Comparison of ENCODE assay signal across 1 cellular context in genomic region chr4:7638984-7639789, GRCh38.
A peak's percentile ranks its signal among the peaks of the same experiment; 100 is the strongest.
TF ChIP-seq lines count a peak whose summit lies in the region.

No MANE protein-coding gene starts in this region.

TF ChIP-seq in HepG2, 621 proteins besides CTCF, POLR2A, EP300 and RAD21 (continued from another document and continues in another):
- no peak for TF ChIP-seq LRRFIP1 (CRISPR knock-in tag; conservative IDR thresholded peaks at IDR 0.05)
- no peak for TF ChIP-seq PHF8 (CRISPR knock-in tag; IDR thresholded peaks at IDR 0.05)
- no peak for TF ChIP-seq MBD4 (IDR thresholded peaks at IDR 0.05; ENCODE audit: borderline replicate concordance, low read length)
- TF ChIP-seq ZNF644 (CRISPR knock-in tag; IDR thresholded peaks at IDR 0.05; ENCODE audit: low read depth): no peak
- no peak for TF ChIP-seq ZNF777 (CRISPR knock-in tag; IDR thresholded peaks at IDR 0.05)
- TF ChIP-seq ATF2 (CRISPR knock-in tag; IDR thresholded peaks at IDR 0.05): 0 out of 2 replicates have a peak, but pooled peaks have one; percentile 47
- TF ChIP-seq ZNF451 (CRISPR knock-in tag; IDR thresholded peaks at IDR 0.05): no peak
- TF ChIP-seq CERS6 (CRISPR knock-in tag; IDR thresholded peaks at IDR 0.05): no peak
- no peak for TF ChIP-seq DDIT3 (CRISPR knock-in tag; IDR thresholded peaks at IDR 0.05)
- no peak for TF ChIP-seq ZNF337 (CRISPR knock-in tag; IDR thresholded peaks at IDR 0.05; ENCODE audit: borderline replicate concordance, low read depth)
- TF ChIP-seq SOX13 (IDR thresholded peaks at IDR 0.05): 0 out of 2 replicates have a peak, but pooled peaks have one; percentile 41
- peak in 1 of 2 experiments; percentile 49; a peak in 2 of 4 replicates for TF ChIP-seq SOX13 (CRISPR knock-in tag; conservative IDR thresholded peaks at IDR 0.05 in 1 of 2, IDR thresholded peaks at IDR 0.05 in 1 of 2)
- TF ChIP-seq KLF6 (CRISPR knock-in tag; IDR thresholded peaks at IDR 0.05): no peak
- TF ChIP-seq ZNF282 (IDR thresholded peaks at IDR 0.05; ENCODE audit: partially characterized antibody): no peak
- no peak for TF ChIP-seq ZBTB49 (CRISPR knock-in tag; IDR thresholded peaks at IDR 0.05; ENCODE audit: borderline replicate concordance)
- TF ChIP-seq CREB1 (IDR thresholded peaks at IDR 0.05): no peak
- TF ChIP-seq CREB1 (CRISPR knock-in tag; IDR thresholded peaks at IDR 0.05): no peak; the same call in 1 of the 2 replicates
- TF ChIP-seq WIZ (CRISPR knock-in tag; IDR thresholded peaks at IDR 0.05): no peak
- TF ChIP-seq RBM39 (IDR thresholded peaks at IDR 0.05; ENCODE audit: low read depth, low read length, poor library complexity, severe bottlenecking): no peak
- no peak for TF ChIP-seq ZNF556 (CRISPR knock-in tag; IDR thresholded peaks at IDR 0.05; ENCODE audit: borderline replicate concordance)
- TF ChIP-seq POLR2G (IDR thresholded peaks at IDR 0.05; ENCODE audit: low read depth, low read length): no peak
- no peak for TF ChIP-seq ZNF550 (CRISPR knock-in tag; IDR thresholded peaks at IDR 0.05; ENCODE audit: borderline replicate concordance)
- TF ChIP-seq GATAD1 (CRISPR knock-in tag; IDR thresholded peaks at IDR 0.05): no peak
- no peak for TF ChIP-seq NFAT5 (CRISPR knock-in tag; IDR thresholded peaks at IDR 0.05)
- TF ChIP-seq ZNF776 (CRISPR knock-in tag; IDR thresholded peaks at IDR 0.05): no peak
- no peak for TF ChIP-seq CHD4 (IDR thresholded peaks at IDR 0.05; ENCODE audit: borderline replicate concordance, low read length)
- peak; percentile 56 for TF ChIP-seq XRCC5 (optimal IDR thresholded peaks at IDR 0.05; ENCODE audit: low read length)
- no peak for TF ChIP-seq KMT2A (CRISPR knock-in tag; IDR thresholded peaks at IDR 0.05)
- TF ChIP-seq ZFP91 (CRISPR knock-in tag; IDR thresholded peaks at IDR 0.05; ENCODE audit: borderline replicate concordance): no peak
- TF ChIP-seq MEIS1 (CRISPR knock-in tag; IDR thresholded peaks at IDR 0.05; ENCODE audit: borderline replicate concordance): no peak
- TF ChIP-seq TRIM24 (CRISPR knock-in tag; IDR thresholded peaks at IDR 0.05): no peak
- TF ChIP-seq SKIL (CRISPR knock-in tag; IDR thresholded peaks at IDR 0.05; ENCODE audit: borderline replicate concordance): 0 out of 2 replicates have a peak, but pooled peaks have one; percentile 36
- TF ChIP-seq ZNF17 (CRISPR knock-in tag; IDR thresholded peaks at IDR 0.05): no peak
- TF ChIP-seq GTF2F1 (IDR thresholded peaks at IDR 0.05; ENCODE audit: low read length): no peak
- TF ChIP-seq ZNF44 (CRISPR knock-in tag; IDR thresholded peaks at IDR 0.05): no peak
- no peak for TF ChIP-seq NFE2L1 (CRISPR knock-in tag; IDR thresholded peaks at IDR 0.05; ENCODE audit: borderline replicate concordance)
- TF ChIP-seq PAF1 (CRISPR knock-in tag; IDR thresholded peaks at IDR 0.05): no peak
- no peak for TF ChIP-seq REST (IDR thresholded peaks at IDR 0.05; ENCODE audit: borderline replicate concordance in 1 of 2, low read depth in 1 of 2, low read length in 2 of 2)
